8 cellular contexts compared by ENCODE assay signal in genomic region chr3:122383915-122384697, GRCh38. TPM values are rescaled to one million over a fixed set of nuclear protein-coding genes. Genes with fewer than 3 reads are reported as not detected.
DNase-seq lines count a peak whose midpoint lies in the region; TF ChIP-seq lines count a peak whose summit lies in the region.

FAM162A (plus strand) TSS chr3:122384182; CDS start chr3:122384266, 84 bp downstream.

- DNase-seq in GF-D8 (lab: John Stamatoyannopoulos, UW), result peak; percentile 82
- DNase-seq in HCEC 1CT, result peak; percentile 89
- DNase-seq in MM.1S, result peak; percentile 97
- peak; percentile 73 for DNase-seq in SIG-M5 (lab: John Stamatoyannopoulos, UW)
- peak; percentile 93 for DNase-seq in activated gamma-delta T cell treated with Interleukin-2 at 50 U/mL for 16 hours
- DNase-seq in foreskin fibroblast, result peak; percentile 92 to 97

- H3K9ac ChIP-seq in MM.1S (ENCODE audit: low read length), result peak within 1 kb of the TSS; percentile 68

- peaks cover 52% of the 10 kb centered on the region for H3K79me2 ChIP-seq in MM.1S (ENCODE audit: low read length)

- peaks cover 7% of the 10 kb centered on the region; the same call in 1 of the 2 replicates for H3K4me1 ChIP-seq in MM.1S (ENCODE audit: low read length)
- H3K4me1 ChIP-seq in neuron (ENCODE audit: insufficient read depth, low read length), result peaks cover 9% of the 10 kb centered on the region

- no peaks in the 10 kb centered on the region for H3K9me3 ChIP-seq in MM.1S (replicated peaks; ENCODE audit: insufficient read depth, low read length)
- no peaks in the 10 kb centered on the region for H3K9me3 ChIP-seq in neuron (ENCODE audit: low read length)

- no peaks in the 10 kb centered on the region for H3K27me3 ChIP-seq in MM.1S (replicated peaks; ENCODE audit: insufficient read depth, low read length)
- H3K27me3 ChIP-seq in neuron (ENCODE audit: insufficient read depth, low read length), result no peaks in the 10 kb centered on the region

- peaks cover 5% of the 10 kb centered on the region for H3F3A ChIP-seq in MM.1S (ENCODE audit: insufficient read depth, low read length)

- peak; percentile 67 for TF ChIP-seq CTCF in MM.1S (IDR thresholded peaks at IDR 0.05; ENCODE audit: low read length)
- TF ChIP-seq CTCF in foreskin fibroblast (IDR thresholded peaks at IDR 0.05; ENCODE audit: low read depth, low read length), result peak; percentile 42
- no peak for TF ChIP-seq CTCF in subcutaneous adipose tissue (IDR thresholded peaks at IDR 0.05; ENCODE audit: low read depth)

- no peaks in the 10 kb centered on the region for H4K20me1 ChIP-seq in MM.1S (ENCODE audit: insufficient read depth, low read length)

- H3K9me2 ChIP-seq in MM.1S (replicated peaks; ENCODE audit: insufficient read depth, low read length), result no peaks in the 10 kb centered on the region

- H3K36me3 ChIP-seq in MM.1S (replicated peaks; ENCODE audit: insufficient read depth, low read length) (no peaks in the 10 kb centered on the region), neuron (ENCODE audit: insufficient read depth, low read length) (no peaks in the 10 kb centered on the region)

- H3K4me2 ChIP-seq in MM.1S (ENCODE audit: low read depth, low read length), result peak within 1 kb of the TSS; percentile 95

- peak within 1 kb of the TSS; percentile 51; the same call in 1 of the 2 replicates for H3K27ac ChIP-seq in MM.1S (ENCODE audit: low read length)

- H2AFZ ChIP-seq in MM.1S (ENCODE audit: low read length), result peak within 1 kb of the TSS; percentile 93
- peak within 1 kb of the TSS; percentile 52 for H2AFZ ChIP-seq in neuron (ENCODE audit: low read depth, low read length)

- peak within 1 kb of the TSS; percentile 87 for H3K4me3 ChIP-seq in MM.1S (ENCODE audit: low read length)
- peak within 1 kb of the TSS; percentile 86 to 87 for H3K4me3 ChIP-seq in foreskin fibroblast (ENCODE audit: low read depth in 1 of 2, low read length in 2 of 2)
- peak within 1 kb of the TSS; percentile 87 for H3K4me3 ChIP-seq in neuron (ENCODE audit: low read length)

RNA-seq across cellular contexts. Expression of gene FAM162A, which starts in this region (rescaled TPM):
- 10 to 100 TPM; 18.7 to 28.8 (median 24.5) TPM for total RNA-seq in subcutaneous adipose tissue

Comparison
In these comparisons a context has a peak if more than half of its experiments do, and no peak if none do; other contexts are left out.
1. Peak in every context shown above with its lines: DNase-seq, H3K4me3 ChIP-seq and H3K27ac ChIP-seq.